Comparison of ENCODE assay signal across 22 cellular contexts in genomic region chr11:34874202-34874601, GRCh38. TPM values are rescaled to one million over a fixed set of nuclear protein-coding genes. Genes with fewer than 3 reads are reported as not detected.
DNase-seq lines count a peak whose midpoint lies in the region; ATAC-seq and TF ChIP-seq lines count a peak whose summit lies in the region.
"Had no signal": no experiment of that assay in that cellular context is flagged by ENCODE, and none has a peak within 500 bp of the region (broad histone marks: within the 10 kb centered on the region; RNA-seq: fewer than 3 reads in every experiment).

No MANE protein-coding gene starts in this region.

- no peaks in the 10 kb centered on the region for H3K4me1 Mint-ChIP-seq in stimulated activated naive CD8-positive, alpha-beta T cell treated with anti-CD3 and anti-CD28 coated beads, Interleukin-15, amount 100 ng/mL, for 72 hours
- no peaks in the 10 kb centered on the region for H3K4me1 Mint-ChIP-seq in nephron progenitor cell
- H3K4me1 Mint-ChIP-seq in stimulated activated effector memory CD8-positive, alpha-beta T cell treated with anti-CD3 and anti-CD28 coated beads, Interleukin-12 subunit alpha, Interleukin-12 subunit beta, amount 100 ng/mL, for 72 hours = no peaks in the 10 kb centered on the region
- H3K4me1 Mint-ChIP-seq: CD8-positive, alpha-beta memory T cell had no signal

- H3K27ac Mint-ChIP-seq in stimulated activated naive CD8-positive, alpha-beta T cell treated with anti-CD3 and anti-CD28 coated beads, Interleukin-15, amount 100 ng/mL, for 72 hours = no peak overlapping the region
- H3K27ac Mint-ChIP-seq in nephron progenitor cell = peak overlapping the region; percentile 8
- H3K27ac Mint-ChIP-seq in stimulated activated effector memory CD8-positive, alpha-beta T cell treated with anti-CD3 and anti-CD28 coated beads, Interleukin-12 subunit alpha, Interleukin-12 subunit beta, amount 100 ng/mL, for 72 hours = no peak overlapping the region
- H3K27ac Mint-ChIP-seq: CD14-positive monocyte; CD4-positive, alpha-beta T cell had no signal

- no peak for DNase-seq in stimulated activated naive CD8-positive, alpha-beta T cell treated with anti-CD3 and anti-CD28 coated beads, Interleukin-15, amount 100 ng/mL, for 72 hours
- no peak for DNase-seq in stimulated activated naive CD8-positive, alpha-beta T cell treated with anti-CD3 and anti-CD28 coated beads, Interleukin-15, Interleukin-2, amounts not matched to agents 100 U/mL and 50 U/mL, for 24 hours
- DNase-seq in nephron progenitor cell = no peak
- no peak for DNase-seq in stimulated activated effector memory CD8-positive, alpha-beta T cell treated with anti-CD3 and anti-CD28 coated beads, Interleukin-12 subunit alpha, Interleukin-12 subunit beta, amount 100 ng/mL, for 72 hours (ENCODE audit: low spot score in 2 of 2)
- DNase-seq in ureter (ENCODE audit: low spot score) = no peak
- DNase-seq: 8988T; ACHN; AML-193; BE2C; CD4-positive, alpha-beta T cell; CD8-positive, alpha-beta memory T cell; DMS 273 treated with DMSO at 0.1 percent for 48 hours; DMS79; EL; GDM1; GM23248; H7; HCEC 1CT had no signal

- ATAC-seq in stimulated activated naive CD8-positive, alpha-beta T cell treated with anti-CD3 and anti-CD28 coated beads, Interleukin-15, amount 100 ng/mL, for 72 hours = peak; percentile 35
- no peak for ATAC-seq in stimulated activated naive CD8-positive, alpha-beta T cell treated with anti-CD3 and anti-CD28 coated beads, Interleukin-15, Interleukin-2, amounts not matched to agents 100 U/mL and 50 U/mL, for 24 hours
- ATAC-seq in stimulated activated effector memory CD8-positive, alpha-beta T cell treated with anti-CD3 and anti-CD28 coated beads, Interleukin-12 subunit alpha, Interleukin-12 subunit beta, amount 100 ng/mL, for 72 hours = peak; percentile 34
- ATAC-seq in HG03175 (IDR thresholded peaks at IDR 0.05; ENCODE audit: unreplicated experiment) = no peak
- ATAC-seq: A549, GM12878 had no signal

- no peaks in the 10 kb centered on the region for H3K9me3 Mint-ChIP-seq in stimulated activated naive CD8-positive, alpha-beta T cell treated with anti-CD3 and anti-CD28 coated beads, Interleukin-15, amount 100 ng/mL, for 72 hours
- H3K9me3 Mint-ChIP-seq in nephron progenitor cell = peaks cover 14% of the 10 kb centered on the region
- no peaks in the 10 kb centered on the region for H3K9me3 Mint-ChIP-seq in stimulated activated effector memory CD8-positive, alpha-beta T cell treated with anti-CD3 and anti-CD28 coated beads, Interleukin-12 subunit alpha, Interleukin-12 subunit beta, amount 100 ng/mL, for 72 hours
- H3K9me3 Mint-ChIP-seq: CD4-positive, alpha-beta T cell; CD8-positive, alpha-beta memory T cell had no signal

- no peaks in the 10 kb centered on the region for H3K27me3 Mint-ChIP-seq in stimulated activated naive CD8-positive, alpha-beta T cell treated with anti-CD3 and anti-CD28 coated beads, Interleukin-15, amount 100 ng/mL, for 72 hours
- peaks cover 6% of the 10 kb centered on the region for H3K27me3 Mint-ChIP-seq in nephron progenitor cell (ENCODE audit: low read depth, poor library complexity)
- H3K27me3 Mint-ChIP-seq: CD4-positive, alpha-beta T cell had no signal

- no peak for TF ChIP-seq CTCF in nephron progenitor cell (IDR thresholded peaks at IDR 0.05)

- H3K4me3 Mint-ChIP-seq in stimulated activated naive CD8-positive, alpha-beta T cell treated with anti-CD3 and anti-CD28 coated beads, Interleukin-15, amount 100 ng/mL, for 72 hours = no peak overlapping the region
- H3K4me3 Mint-ChIP-seq in nephron progenitor cell = no peak overlapping the region
- H3K4me3 Mint-ChIP-seq in stimulated activated effector memory CD8-positive, alpha-beta T cell treated with anti-CD3 and anti-CD28 coated beads, Interleukin-12 subunit alpha, Interleukin-12 subunit beta, amount 100 ng/mL, for 72 hours = no peak overlapping the region
- H3K4me3 Mint-ChIP-seq: CD14-positive monocyte; CD4-positive, alpha-beta T cell; CD8-positive, alpha-beta memory T cell had no signal

- peaks cover 50% of the 10 kb centered on the region for H3K36me3 Mint-ChIP-seq in nephron progenitor cell (ENCODE audit: low read depth)
- no peaks in the 10 kb centered on the region for H3K36me3 Mint-ChIP-seq in stimulated activated effector memory CD8-positive, alpha-beta T cell treated with anti-CD3 and anti-CD28 coated beads, Interleukin-12 subunit alpha, Interleukin-12 subunit beta, amount 100 ng/mL, for 72 hours

RNA-seq across cellular contexts. Expression of gene APIP, which starts 42.0 kb away (rescaled TPM):
- total RNA-seq in ureter = 34.3 TPM

RNA-seq across cellular contexts. Expression of gene PDHX, which starts 42.2 kb away (rescaled TPM):
- 39.4 TPM for total RNA-seq in ureter

Comparison
In these comparisons a context has a peak if more than half of its experiments do, and no peak if none do; other contexts are left out.
1. ATAC-seq: peak in stimulated activated naive CD8-positive, alpha-beta T cell treated with anti-CD3 and anti-CD28 coated beads, Interleukin-15, amount 100 ng/mL, for 72 hours (single experiment) and stimulated activated effector memory CD8-positive, alpha-beta T cell treated with anti-CD3 and anti-CD28 coated beads, Interleukin-12 subunit alpha, Interleukin-12 subunit beta, amount 100 ng/mL, for 72 hours (single experiment); none in stimulated activated naive CD8-positive, alpha-beta T cell treated with anti-CD3 and anti-CD28 coated beads, Interleukin-15, Interleukin-2, amounts not matched to agents 100 U/mL and 50 U/mL, for 24 hours (single experiment) and HG03175 (single experiment).